Comparison of ENCODE assay signal across 9 cellular contexts in the genomic region with DNA sequence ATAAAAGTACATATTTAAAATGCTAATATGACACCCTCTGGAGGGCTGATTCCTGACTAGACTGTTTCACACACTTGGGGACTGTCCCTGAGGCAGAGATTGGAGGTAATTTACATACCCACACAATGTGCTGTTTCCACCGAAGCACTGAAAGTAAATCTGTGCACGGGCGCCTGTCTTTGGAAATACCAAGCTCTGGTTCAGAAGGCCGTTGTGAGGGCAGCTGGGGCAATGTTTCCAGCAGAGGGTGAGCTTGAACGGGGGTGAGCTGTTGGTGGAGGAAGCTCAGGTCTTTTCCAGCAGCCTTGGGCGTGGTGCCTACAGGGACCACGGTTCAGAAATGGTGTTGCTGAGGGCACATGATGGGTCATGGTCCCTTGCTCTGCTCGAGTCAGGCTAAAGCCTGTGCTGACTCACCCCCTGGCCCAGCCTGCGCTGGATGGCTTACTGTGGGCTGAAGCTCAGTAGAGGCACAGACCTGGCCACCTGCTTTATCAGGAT. TPM values are rescaled to one million over a fixed set of nuclear protein-coding genes. Genes with fewer than 3 reads are reported as not detected.
DNase-seq lines count a peak whose midpoint lies in the region; ATAC-seq, FAIRE-seq and TF ChIP-seq lines count a peak whose summit lies in the region.
"Had no signal": no experiment of that assay in that cellular context is flagged by ENCODE, and none has a peak within 500 bp of the region (broad histone marks: within the 10 kb centered on the region; RNA-seq: fewer than 3 reads in every experiment).

No MANE protein-coding gene starts in this region.

- H3K9me3 ChIP-seq in esophagus squamous epithelium, result no peaks in the 10 kb centered on the region
- H3K9me3 ChIP-seq in thyroid gland, result no peaks in the 10 kb centered on the region

- intact Hi-C loops in esophagus squamous epithelium (cut with DNase I), result loop anchor here (10.0 kb wide), 1 partner anchor 355 kb away; no protein-coding TSS in a partner anchor
- intact Hi-C loops in thyroid gland (cut with DNase I), result loop anchor here (5.0 to 10.0 kb wide), 2 partner anchors 103 to 355 kb away; no protein-coding TSS in a partner anchor

- H3K36me3 ChIP-seq in esophagus squamous epithelium, result peaks cover 0 to 2% (median 0%) of the 10 kb centered on the region in 3 donors
- H3K36me3 ChIP-seq in thyroid gland, result peaks cover 0 to 2% of the 10 kb centered on the region in 2 donors

- TF ChIP-seq CTCF in esophagus squamous epithelium (IDR thresholded peaks at IDR 0.05) (no peak), thyroid gland (IDR thresholded peaks at IDR 0.05) (no peak)

- in situ Hi-C loops in Caki2 (cut with HindIII; ENCODE audit: low pct_unique_long_range_greater_than_20kb, low sequenced_read_pairs), result no loop called here

- WGBS in esophagus squamous epithelium, 2 donors, result 12 to 19% methylated on average over 4 to 7 of the region's 9 CpGs
- 43 to 53% methylated on average over 8 to 9 of the region's 9 CpGs for WGBS in thyroid gland, 2 donors

- H3K4me3 ChIP-seq in esophagus squamous epithelium, result no peak overlapping the region
- no peak overlapping the region for H3K4me3 ChIP-seq in thyroid gland (replicated peaks in 1 of 3)

- TF ChIP-seq POLR2A in esophagus squamous epithelium (IDR thresholded peaks at IDR 0.05), result no peak
- TF ChIP-seq POLR2A in thyroid gland (IDR thresholded peaks at IDR 0.05), result no peak

- H3K27ac ChIP-seq in esophagus squamous epithelium, result peak overlapping the region in 3 of 4 donors; percentile 3 to 61 (median 25)
- H3K27ac ChIP-seq in thyroid gland, result peak overlapping the region; percentile 90 to 96 (median 96)

- peak; percentile 68 for FAIRE-seq in RCC 7860 (lab: Jason Lieb, UNC)

- peaks cover 9 to 59% (median 26%) of the 10 kb centered on the region in 3 donors for H3K4me1 ChIP-seq in esophagus squamous epithelium
- peaks cover 52 to 57% of the 10 kb centered on the region in 2 donors for H3K4me1 ChIP-seq in thyroid gland

- H3K27me3 ChIP-seq in esophagus squamous epithelium (peaks cover 0 to 6% (median 0%) of the 10 kb centered on the region in 4 donors), thyroid gland (no peaks in the 10 kb centered on the region)

- ATAC-seq in GM21515 (IDR thresholded peaks at IDR 0.05; ENCODE audit: unreplicated experiment), result peak; percentile 60

- peak; percentile 77 for DNase-seq in Caki2 (ENCODE audit: low read depth)
- peak; percentile 81 for DNase-seq in RCC 7860 (ENCODE audit: low spot score)
- DNase-seq in esophagus squamous epithelium (lab: John Stamatoyannopoulos, UW), result no peak
- peak; percentile 71 to 79 for DNase-seq in thyroid gland
- no peak for DNase-seq in anterior cingulate cortex (lab: John Stamatoyannopoulos, UW)
- DNase-seq in mesenteric fat pad (ENCODE audit: low spot score), result no peak
- no peak for DNase-seq in SK-N-DZ (ENCODE audit: low spot score)

RNA-seq across cellular contexts. Expression of gene HMCN2, which starts 25.8 kb away (rescaled TPM):
- not detected in 2 replicates for total RNA-seq in Caki2 (2014; rRNA removed; shearing (Covaris generic); ENCODE audit: low replicate concordance)
- total RNA-seq in esophagus squamous epithelium (1 to 10 TPM in 1 of 4 donors, under 1 TPM in 3; 0.53 to 4.8 (median 0.78) TPM), thyroid gland (1 to 10 TPM; 1.7 to 5.5 (median 3.5) TPM), mesenteric fat pad (3.1 TPM)
- polyA plus RNA-seq in SK-N-DZ (2014; cell fraction: cytosol; rRNA removed), result 9.8 and 11.5 TPM in 2 replicates
- polyA plus RNA-seq in SK-N-DZ (2014; cell fraction: nucleus; rRNA removed), result 86.4 and 102 TPM in 2 replicates
- total RNA-seq: naive thymus-derived CD4-positive, alpha-beta T cell had no signal
- polyA plus RNA-seq: naive thymus-derived CD4-positive, alpha-beta T cell had no signal

Comparison
In these comparisons a context has a peak if more than half of its experiments do, and no peak if none do; other contexts are left out.
1. DNase-seq: peak in Caki2 (single experiment), RCC 7860 (single experiment) and thyroid gland (2 of 2); none in esophagus squamous epithelium (single experiment), anterior cingulate cortex (0 of 58), mesenteric fat pad (single experiment) and SK-N-DZ (single experiment).